Comparison of ENCODE assay signal across 27 cellular contexts in genomic region chr5:134979416-134979815, GRCh38. TPM values are rescaled to one million over a fixed set of nuclear protein-coding genes. Genes with fewer than 3 reads are reported as not detected.
"Had no signal": no experiment of that assay in that cellular context is flagged by ENCODE, and none has a peak within 500 bp of the region (broad histone marks: within the 10 kb centered on the region; RNA-seq: fewer than 3 reads in every experiment).

No MANE protein-coding gene starts in this region.

- H3K4me1 ChIP-seq: colonic mucosa, esophagus muscularis mucosa, esophagus squamous epithelium, gastrocnemius medialis, gastroesophageal sphincter, heart left ventricle, heart right ventricle had no signal

- H3K9me3 ChIP-seq: colonic mucosa had no signal

- H3K27me3 ChIP-seq: colonic mucosa, dorsolateral prefrontal cortex, esophagus muscularis mucosa, esophagus squamous epithelium, foreskin keratinocyte, gastrocnemius medialis, gastroesophageal sphincter, heart left ventricle, heart right ventricle had no signal

- H3K4me3 ChIP-seq: colonic mucosa, coronary artery, dorsolateral prefrontal cortex, esophagus muscularis mucosa, esophagus squamous epithelium, gastrocnemius medialis, gastroesophageal sphincter, heart left ventricle, heart right ventricle had no signal

- H3K27ac ChIP-seq: colonic mucosa, coronary artery, dorsolateral prefrontal cortex, epithelial cell of prostate, esophagus muscularis mucosa, esophagus squamous epithelium, foreskin keratinocyte, gastrocnemius medialis, gastroesophageal sphincter, heart left ventricle, heart right ventricle had no signal

- DNase-seq: colonic mucosa; cortex of kidney; dermis blood vessel endothelial cell; dorsolateral prefrontal cortex; effector CD4-positive, alpha-beta T cell; effector CD8-positive, alpha-beta T cell; effector memory CD4-positive, alpha-beta T cell; effector memory CD8-positive, alpha-beta T cell; endodermal cell; erythroblast; esophagus squamous epithelium; foreskin fibroblast; foreskin keratinocyte; foreskin melanocyte; gastrocnemius medialis; glutamatergic neuron; head of caudate nucleus; heart left ventricle; heart right ventricle had no signal

- H3K36me3 ChIP-seq: colonic mucosa, esophagus muscularis mucosa, gastrocnemius medialis, heart left ventricle had no signal

RNA-seq across cellular contexts. Expression of gene CATSPER3, which starts 11.7 kb away (rescaled TPM):
- total RNA-seq: epithelial cell of proximal tubule, glomerular endothelial cell had no signal

RNA-seq across cellular contexts. Expression of gene PITX1, which starts 54.6 kb away (rescaled TPM):
- total RNA-seq: dermis microvascular lymphatic vessel endothelial cell, frontal cortex, glomerular endothelial cell had no signal
